10 cellular contexts compared by ENCODE assay signal in the genomic region with DNA sequence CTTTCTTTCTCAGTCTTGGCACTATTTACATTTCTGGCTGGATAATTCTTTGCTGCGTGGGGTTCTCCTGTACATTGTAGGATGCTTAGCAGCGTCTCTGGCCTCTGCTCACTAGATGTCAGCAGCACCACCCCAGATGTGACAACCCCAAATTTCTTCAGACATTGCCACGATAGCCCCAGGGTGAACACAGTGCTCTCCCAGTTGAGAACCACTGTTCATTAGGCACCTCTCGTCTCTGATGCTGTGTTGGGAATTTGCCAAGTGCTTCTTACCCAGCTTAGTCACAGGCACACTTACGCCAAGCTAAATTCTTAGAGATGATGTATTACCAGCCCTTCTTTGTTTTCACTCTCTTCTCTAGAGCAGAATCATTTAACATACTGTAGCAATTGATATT. TPM values are rescaled to one million over a fixed set of nuclear protein-coding genes. Genes with fewer than 3 reads are reported as not detected.
A peak's percentile ranks its signal among the peaks of the same experiment; 100 is the strongest.
DNase-seq lines count a peak whose midpoint lies in the region; ATAC-seq and TF ChIP-seq lines count a peak whose summit lies in the region.
"Had no signal": no experiment of that assay in that cellular context is flagged by ENCODE, and none has a peak within 500 bp of the region (broad histone marks: within the 10 kb centered on the region; RNA-seq: fewer than 3 reads in every experiment).

No MANE protein-coding gene starts in this region.

- no peaks in the 10 kb centered on the region for H3K36me3 Mint-ChIP-seq in T-helper 17 cell (ENCODE audit: low read depth)

- H3K27me3 ChIP-seq in GM06990 (replicated peaks; ENCODE audit: control insufficient read depth, insufficient read depth, low read length) = no peaks in the 10 kb centered on the region
- H3K27me3 ChIP-seq in left lung = no peaks in the 10 kb centered on the region
- H3K27me3 ChIP-seq: right lobe of liver had no signal

- DNase-seq in GM06990 (ENCODE audit: extremely low read depth, insufficient read length) = no peak
- DNase-seq in T-helper 17 cell = no peak
- DNase-seq in left lung = no peak
- DNase-seq in activated CD4-positive, alpha-beta T cell treated with anti-CD3 and anti-CD28 coated beads, Interleukin-2, amount 50 U/mL, for 4 hours = no peak
- no peak for DNase-seq in KG1 (lab: John Stamatoyannopoulos, UW)
- DNase-seq: OCI-M1, right lobe of liver had no signal

- H3K27ac Mint-ChIP-seq in T-helper 17 cell = peak overlapping the region; percentile 51
- H3K27ac Mint-ChIP-seq: activated T-helper 17 cell treated with anti-CD3 and anti-CD28 coated beads, Interleukin-2, amount 50 U/mL, for 72 hours had no signal

- H3K27ac ChIP-seq in left lung = no peak overlapping the region
- H3K27ac ChIP-seq: right lobe of liver had no signal

- no peaks in the 10 kb centered on the region for H3K4me1 ChIP-seq in left lung
- H3K4me1 ChIP-seq: right lobe of liver had no signal

- H3K4me3 Mint-ChIP-seq in T-helper 17 cell = no peak overlapping the region
- H3K4me3 Mint-ChIP-seq: activated T-helper 17 cell treated with anti-CD3 and anti-CD28 coated beads, Interleukin-2, amount 50 U/mL, for 72 hours had no signal

- H3K9me3 ChIP-seq in T-helper 17 cell (ENCODE audit: control insufficient read depth, low read length, poor library complexity, severe bottlenecking) (no peaks in the 10 kb centered on the region), left lung (no peaks in the 10 kb centered on the region)
- H3K9me3 ChIP-seq: right lobe of liver had no signal

- no peak overlapping the region for H3K4me3 ChIP-seq in GM06990 (replicated peaks; ENCODE audit: low read depth, low read length)
- no peak overlapping the region for H3K4me3 ChIP-seq in left lung
- H3K4me3 ChIP-seq: lung, right lobe of liver had no signal

- no peaks in the 10 kb centered on the region for H3K27me3 Mint-ChIP-seq in T-helper 17 cell
- H3K27me3 Mint-ChIP-seq: activated T-helper 17 cell treated with anti-CD3 and anti-CD28 coated beads, Interleukin-2, amount 50 U/mL, for 72 hours had no signal

- ATAC-seq in T-helper 17 cell (no peak), left lung (peak; percentile 40), HG03045 (IDR thresholded peaks at IDR 0.05; ENCODE audit: unreplicated experiment) (no peak)
- ATAC-seq: activated T-helper 17 cell treated with anti-CD3 and anti-CD28 coated beads, Interleukin-2, amount 50 U/mL, for 72 hours; right lobe of liver had no signal

- TF ChIP-seq CTCF in GM06990 (IDR thresholded peaks at IDR 0.05; ENCODE audit: insufficient read depth, low read length, poor library complexity, severe bottlenecking) = peak; percentile 38
- no peak for TF ChIP-seq CTCF in left lung (IDR thresholded peaks at IDR 0.05)

- H3K36me3 ChIP-seq in GM06990 (ENCODE audit: control insufficient read depth, insufficient read depth, low read length) (no peaks in the 10 kb centered on the region), left lung (peaks cover 0 to 4% of the 10 kb centered on the region in 2 donors)
- H3K36me3 ChIP-seq: right lobe of liver had no signal

- peaks cover 10% of the 10 kb centered on the region for H3K4me1 Mint-ChIP-seq in T-helper 17 cell
- H3K4me1 Mint-ChIP-seq: activated T-helper 17 cell treated with anti-CD3 and anti-CD28 coated beads, Interleukin-2, amount 50 U/mL, for 72 hours had no signal

- intact Hi-C loops in left lung (cut with DNase I) = no loop called here

RNA-seq across cellular contexts. Expression of gene TRIM6, which starts 9.4 kb away (rescaled TPM):
- total RNA-seq in T-helper 17 cell (not detected), left lung (1 to 10 TPM; 4.2 to 6.2 TPM)

RNA-seq across cellular contexts. Expression of gene TRIM34, which starts 19.0 kb away (rescaled TPM):
- total RNA-seq in T-helper 17 cell (1 to 10 TPM; 3.8 to 6.5 TPM), left lung (10 to 100 TPM in 1 of 2 donors, 1 to 10 TPM in 1; 9.1 to 10.2 TPM)

RNA-seq across cellular contexts. Expression of gene OR52B6, which starts 25.2 kb away (rescaled TPM):
- total RNA-seq in T-helper 17 cell = not detected
- total RNA-seq in left lung = not detected
- total RNA-seq: activated T-helper 17 cell treated with anti-CD3 and anti-CD28 coated beads, Interleukin-2, amount 50 U/mL, for 72 hours; lung; right lobe of liver had no signal

RNA-seq across cellular contexts. Expression of gene OR52H1, which starts 57.5 kb away (rescaled TPM):
- total RNA-seq in T-helper 17 cell (not detected), left lung (under 1 TPM; 0.32 to 0.45 TPM)

Comparison
In these comparisons a context has a peak if more than half of its experiments do, and no peak if none do; other contexts are left out.
1. RNA of gene TRIM6, which starts 9.4 kb away (total RNA-seq): 4.2 to 6.2 TPM in left lung; not detected in T-helper 17 cell; every median in the first group is over 4 times any median in the second.